ENCODE assay signal across 23 cellular contexts in genomic region chr11:69924308-69925161, GRCh38.
DNase-seq lines count a peak whose midpoint lies in the region; ATAC-seq and TF ChIP-seq lines count a peak whose summit lies in the region.
"Had no signal": no experiment of that assay in that cellular context is flagged by ENCODE, and none has a peak within 500 bp of the region (broad histone marks: within the 10 kb centered on the region; RNA-seq: fewer than 3 reads in every experiment).

No MANE protein-coding gene starts in this region.

- no peaks in the 10 kb centered on the region for H3K36me3 ChIP-seq in heart right ventricle
- no peaks in the 10 kb centered on the region for H3K36me3 ChIP-seq in IMR-90 (ENCODE audit: control insufficient read depth, insufficient read depth, low read length)
- H3K36me3 ChIP-seq in neuronal stem cell (replicated peaks in 1 of 2; ENCODE audit: control insufficient read depth in 2 of 2, insufficient read depth in 2 of 2, low read length in 2 of 2) = no peaks in the 10 kb centered on the region
- H3K36me3 ChIP-seq in tibial artery = no peaks in the 10 kb centered on the region
- no peaks in the 10 kb centered on the region for H3K36me3 ChIP-seq in stomach
- no peaks in the 10 kb centered on the region for H3K36me3 ChIP-seq in vagina
- H3K36me3 ChIP-seq: HAP-1, SJCRH30 had no signal

- CTCF ChIA-PET in IMR-90 (lab: Yijun Ruan, JAX) = no interaction called here

- DNase-seq in cardiac septum (ENCODE audit: low spot score) (peak; percentile 51), heart right ventricle (no peak), IMR-90 (no peak), neuronal stem cell (ENCODE audit: low spot score) (no peak), tibial artery (peak; percentile 1 to 56), stomach (no peak), vagina (ENCODE audit: extremely low spot score in 2 of 2) (no peak)
- DNase-seq: CD4-positive, CD25-positive, alpha-beta regulatory T cell; DMS53; KBM-7; MV-4-11; NCI-H1105; NCI-H1436 treated with DMSO at 0.1 percent for 48 hours; NCI-H187 treated with DMSO at 0.1 percent for 48 hours; NCI-H2107; NCI-H524 treated with DMSO at 0.1 percent for 48 hours; NCI-H774; SJCRH30 had no signal

- H2AFZ ChIP-seq in IMR-90 (replicated peaks; ENCODE audit: low read length, poor library complexity) = no peak overlapping the region
- H2AFZ ChIP-seq in neuronal stem cell (ENCODE audit: low read length) = no peak overlapping the region
- H2AFZ ChIP-seq: GM23338 had no signal

- in situ Hi-C loops in IMR-90 (cut with MboI; ENCODE audit: low sequenced_read_pairs) = no loop called here

- TF ChIP-seq EP300 in stomach (IDR thresholded peaks at IDR 0.05) = no peak

- intact Hi-C loops in cardiac septum (cut with DNase I) (no loop called here), heart right ventricle (cut with DNase I) (loop anchor here in 1 of 10 donors (10.0 kb wide), 1 partner anchor 170 kb away; no protein-coding TSS in a partner anchor), IMR-90 (cut with micrococcal nuclease) (no loop called here), tibial artery (cut with DNase I; ENCODE audit: low total_unique reads) (no loop called here), stomach (cut with DNase I; ENCODE audit: low total_unique reads) (no loop called here), vagina (cut with DNase I) (no loop called here)

- POLR2A ChIA-PET in IMR-90 (lab: Charles Lee; ENCODE audit: unreplicated experiment) = interaction anchor here (0.6 kb wide), 1 partner anchor 19 kb away, joined by 3 read pairs; no protein-coding TSS in a partner anchor

- dilution Hi-C loops in IMR-90 (cut with HindIII; ENCODE audit: low sequenced_read_pairs, unreplicated experiment) = loop anchor here (25.0 kb wide), 1 partner anchor 238 kb away; no protein-coding TSS in a partner anchor

- H3K4me1 ChIP-seq in heart right ventricle = peaks cover 0 to 12% (median 0%) of the 10 kb centered on the region in 9 donors
- peaks cover 10% of the 10 kb centered on the region for H3K4me1 ChIP-seq in IMR-90 (ENCODE audit: control insufficient read depth, insufficient read depth, low read length)
- no peaks in the 10 kb centered on the region for H3K4me1 ChIP-seq in neuronal stem cell (ENCODE audit: control insufficient read depth in 2 of 2, insufficient read depth in 1 of 2, low read depth in 1 of 2, low read length in 2 of 2)
- peaks cover 0 to 15% (median 7%) of the 10 kb centered on the region in 4 donors for H3K4me1 ChIP-seq in tibial artery
- H3K4me1 ChIP-seq in stomach = peaks cover 0 to 8% (median 2%) of the 10 kb centered on the region in 4 donors
- no peaks in the 10 kb centered on the region for H3K4me1 ChIP-seq in vagina
- H3K4me1 ChIP-seq: A549, HAP-1, SJCRH30 had no signal

- H3K79me1 ChIP-seq in IMR-90 (ENCODE audit: low read depth in 1 of 2, low read length in 2 of 2) = no peaks in the 10 kb centered on the region
- H3K79me1 ChIP-seq in neuronal stem cell (ENCODE audit: low read depth, low read length) = no peaks in the 10 kb centered on the region

- H2BK15ac ChIP-seq in IMR-90 (ENCODE audit: low read depth, low read length) (no peak overlapping the region), neuronal stem cell (ENCODE audit: low read length) (peak overlapping the region; percentile 76)

- ATAC-seq in heart right ventricle (no peak), IMR-90 (ENCODE audit: low read depth) (no peak), HG02798 (IDR thresholded peaks at IDR 0.05; ENCODE audit: poor library complexity, unreplicated experiment) (no peak)
- ATAC-seq: A549, GM23338, SK-N-SH treated with all-trans-retinoic acid at 6 μM for 48 hours had no signal

- no peak overlapping the region for H3K23ac ChIP-seq in IMR-90 (ENCODE audit: low read depth, low read length)
- no peak overlapping the region for H3K23ac ChIP-seq in neuronal stem cell (ENCODE audit: low read depth, low read length, poor library complexity)

- H3K9ac ChIP-seq in IMR-90 (ENCODE audit: low read depth, low read length) (no peak overlapping the region), neuronal stem cell (ENCODE audit: low read depth, low read length, poor library complexity) (no peak overlapping the region)

- H3K4me2 ChIP-seq in IMR-90 (ENCODE audit: low read depth, low read length) = no peak overlapping the region
- no peak overlapping the region for H3K4me2 ChIP-seq in neuronal stem cell (ENCODE audit: insufficient read depth, low read length, poor library complexity, severe bottlenecking)
- H3K4me2 ChIP-seq: A549, GM23338 had no signal

- H3K4me3 ChIP-seq in heart right ventricle (no peak overlapping the region), IMR-90 (ENCODE audit: insufficient read depth, low read depth, low read length) (no peak overlapping the region), neuronal stem cell (ENCODE audit: low read length in 2 of 2) (no peak overlapping the region), tibial artery (no peak overlapping the region), stomach (no peak overlapping the region), vagina (no peak overlapping the region)
- H3K4me3 ChIP-seq: A549, GM23338, HAP-1, SJCRH30 had no signal

- no TSS peak for BruUV-seq in IMR-90 (replicated peaks; lab: Mats Ljungman, UMichigan)

- 72 to 74% methylated on average over 2 of the region's 2 CpGs for WGBS in heart right ventricle, 2 donors
- no CpG with 5 or more reads among the region's 2 CpGs for WGBS in IMR-90 (ENCODE audit: extremely low coverage in 2 of 2, insufficient read length in 1 of 2), 2 experiments
- no CpG with 5 or more reads among the region's 2 CpGs for WGBS in neuronal stem cell (ENCODE audit: extremely low coverage in 2 of 2, insufficient read length in 2 of 2, insufficient replicate concordance in 1 of 2), 2 donors
- 46 to 81% (median 76%) methylated on average over 2 of the region's 2 CpGs for WGBS in stomach, 5 donors

- H4K8ac ChIP-seq in IMR-90 (ENCODE audit: low read depth in 2 of 2, low read length in 2 of 2) = no peak overlapping the region
- H4K8ac ChIP-seq in neuronal stem cell (ENCODE audit: low read depth, low read length) = no peak overlapping the region

- no peak overlapping the region for H3K56ac ChIP-seq in IMR-90 (ENCODE audit: extremely low read depth, insufficient read depth, low read length)

- peaks cover 0 to 46% (median 35%) of the 10 kb centered on the region in 7 donors for H3K27me3 ChIP-seq in heart right ventricle
- peaks cover 4% of the 10 kb centered on the region; the same call in 1 of the 2 replicates for H3K27me3 ChIP-seq in IMR-90 (ENCODE audit: control insufficient read depth, insufficient read depth, low read length)
- peaks cover 0 to 20% (median 3%) of the 10 kb centered on the region in 3 experiments for H3K27me3 ChIP-seq in neuronal stem cell (ENCODE audit: control insufficient read depth in 3 of 3, insufficient read depth in 3 of 3, low read depth in 1 of 3, low read length in 3 of 3)
- no peaks in the 10 kb centered on the region for H3K27me3 ChIP-seq in tibial artery
- H3K27me3 ChIP-seq in stomach = peaks cover 0 to 75% (median 7%) of the 10 kb centered on the region in 3 donors
- no peaks in the 10 kb centered on the region for H3K27me3 ChIP-seq in vagina
- H3K27me3 ChIP-seq: SJCRH30 had no signal

- H3K18ac ChIP-seq in IMR-90 (ENCODE audit: low read depth, low read length) (no peak overlapping the region), neuronal stem cell (ENCODE audit: low read length) (peak overlapping the region; percentile 27)

- H2BK120ac ChIP-seq in IMR-90 (ENCODE audit: low read depth, low read length) = no peak overlapping the region; the same call in 1 of the 2 replicates
- no peak overlapping the region for H2BK120ac ChIP-seq in neuronal stem cell (ENCODE audit: low read depth, low read length)

- H3K27ac ChIP-seq in heart right ventricle (no peak overlapping the region), IMR-90 (ENCODE audit: insufficient read depth, low read length) (no peak overlapping the region), neuronal stem cell (replicated peaks; ENCODE audit: low read length) (no peak overlapping the region), tibial artery (no peak overlapping the region), stomach (no peak overlapping the region), vagina (no peak overlapping the region)
- H3K27ac ChIP-seq: A549, SJCRH30 had no signal

- no peak overlapping the region for H4K5ac ChIP-seq in IMR-90 (ENCODE audit: low read depth, low read length)

- peaks cover 5% of the 10 kb centered on the region; the same call in 1 of the 2 replicates for H3K9me1 ChIP-seq in IMR-90 (ENCODE audit: insufficient read depth, low read length)

- H3K14ac ChIP-seq in IMR-90 (replicated peaks; ENCODE audit: low read depth, low read length) (peak overlapping the region; percentile 62), neuronal stem cell (ENCODE audit: low read length) (no peak overlapping the region)

- H2AK9ac ChIP-seq in IMR-90 (replicated peaks; ENCODE audit: low read depth, low read length, poor library complexity) = no peak overlapping the region

- H2BK12ac ChIP-seq in neuronal stem cell (ENCODE audit: low read length) = peak overlapping the region; percentile 35

- TF ChIP-seq POLR2A in IMR-90 (IDR thresholded peaks at IDR 0.05; ENCODE audit: low read depth, low read length) (no peak), stomach (IDR thresholded peaks at IDR 0.05) (no peak), vagina (IDR thresholded peaks at IDR 0.05) (no peak)

- H3K4ac ChIP-seq in IMR-90 (ENCODE audit: low read depth, low read length) (peak overlapping the region; percentile 18; the same call in 1 of the 2 replicates), neuronal stem cell (ENCODE audit: low read length) (no peak overlapping the region)

- no peak for TF ChIP-seq RAD21 in IMR-90 (IDR thresholded peaks at IDR 0.05; ENCODE audit: low read length)

- no peaks in the 10 kb centered on the region for H4K20me1 ChIP-seq in IMR-90 (ENCODE audit: insufficient read depth, low read length)

- no peak for TF ChIP-seq CTCF in heart right ventricle (IDR thresholded peaks at IDR 0.05)
- TF ChIP-seq CTCF in IMR-90 (conservative IDR thresholded peaks at IDR 0.05; ENCODE audit: low read depth, low read length) = no peak
- TF ChIP-seq CTCF in tibial artery (IDR thresholded peaks at IDR 0.05) = no peak
- no peak for TF ChIP-seq CTCF in stomach (IDR thresholded peaks at IDR 0.05)
- TF ChIP-seq CTCF in vagina (IDR thresholded peaks at IDR 0.05) = no peak

- no peak overlapping the region for H4K91ac ChIP-seq in IMR-90 (ENCODE audit: insufficient read depth, low read depth, low read length)
- no peak overlapping the region for H4K91ac ChIP-seq in neuronal stem cell (ENCODE audit: low read depth, low read length, poor library complexity)

- H2AK5ac ChIP-seq in IMR-90 (ENCODE audit: low read depth, low read length) (0 out of 2 replicates have a peak overlapping the region, but pooled peaks have one; percentile 26), neuronal stem cell (ENCODE audit: low read depth, low read length) (peak overlapping the region; percentile 40)

- no peak overlapping the region for H2BK5ac ChIP-seq in IMR-90 (ENCODE audit: low read depth, low read length, poor library complexity, severe bottlenecking)
- H2BK5ac ChIP-seq in neuronal stem cell (ENCODE audit: low read length) = no peak overlapping the region

- peaks cover 0 to 4% (median 0%) of the 10 kb centered on the region in 11 donors for H3K9me3 ChIP-seq in heart right ventricle
- peaks cover 4% of the 10 kb centered on the region for H3K9me3 ChIP-seq in IMR-90 (ENCODE audit: control insufficient read depth, insufficient read depth, low read length)
- H3K9me3 ChIP-seq in neuronal stem cell (replicated peaks in 1 of 2; ENCODE audit: control insufficient read depth in 2 of 2, insufficient read depth in 1 of 2, low read depth in 1 of 2, low read length in 2 of 2) = no peaks in the 10 kb centered on the region
- H3K9me3 ChIP-seq in tibial artery = no peaks in the 10 kb centered on the region
- peaks cover 0 to 4% (median 0%) of the 10 kb centered on the region in 4 donors for H3K9me3 ChIP-seq in stomach
- no peaks in the 10 kb centered on the region for H3K9me3 ChIP-seq in vagina
- H3K9me3 ChIP-seq: A549, HAP-1, SJCRH30 had no signal

- no peak overlapping the region for H2BK20ac ChIP-seq in IMR-90 (ENCODE audit: low read depth, low read length)

Comparison
In these comparisons a context has a peak if more than half of its experiments do, and no peak if none do; other contexts are left out.
1. DNase-seq: peak in cardiac septum (single experiment) and tibial artery (2 of 2); none in heart right ventricle (0 of 2), IMR-90 (single experiment), neuronal stem cell (single experiment), stomach (single experiment) and vagina (0 of 2).